In genomic region chr16:30904114-30904780, GRCh38 we compare ENCODE assay signal across 1 cellular context.
TF ChIP-seq lines count a peak whose summit lies in the region.

No MANE protein-coding gene starts in this region.

TF ChIP-seq in endothelial cell of umbilical vein, 7 proteins besides CTCF, POLR2A, EP300 and RAD21:
- TF ChIP-seq MAX (IDR thresholded peaks at IDR 0.05; ENCODE audit: insufficient read depth, insufficient read length) (no peak), POLR2AphosphoS5 (IDR thresholded peaks at IDR 0.05; ENCODE audit: insufficient read depth, low read depth, low read length) (no peak), JUN (IDR thresholded peaks at IDR 0.05; ENCODE audit: borderline replicate concordance, insufficient read depth, insufficient read length, low read depth) (no peak), GATA2 (IDR thresholded peaks at IDR 0.05; ENCODE audit: insufficient read depth, insufficient read length, low read depth, low read length) (no peak), MYC (IDR thresholded peaks at IDR 0.05; ENCODE audit: low read depth, low read length) (no peak), EZH2 (IDR thresholded peaks at IDR 0.05; ENCODE audit: borderline replicate concordance, low read depth, low read length, severe bottlenecking) (no peak)
